In the genomic region with DNA sequence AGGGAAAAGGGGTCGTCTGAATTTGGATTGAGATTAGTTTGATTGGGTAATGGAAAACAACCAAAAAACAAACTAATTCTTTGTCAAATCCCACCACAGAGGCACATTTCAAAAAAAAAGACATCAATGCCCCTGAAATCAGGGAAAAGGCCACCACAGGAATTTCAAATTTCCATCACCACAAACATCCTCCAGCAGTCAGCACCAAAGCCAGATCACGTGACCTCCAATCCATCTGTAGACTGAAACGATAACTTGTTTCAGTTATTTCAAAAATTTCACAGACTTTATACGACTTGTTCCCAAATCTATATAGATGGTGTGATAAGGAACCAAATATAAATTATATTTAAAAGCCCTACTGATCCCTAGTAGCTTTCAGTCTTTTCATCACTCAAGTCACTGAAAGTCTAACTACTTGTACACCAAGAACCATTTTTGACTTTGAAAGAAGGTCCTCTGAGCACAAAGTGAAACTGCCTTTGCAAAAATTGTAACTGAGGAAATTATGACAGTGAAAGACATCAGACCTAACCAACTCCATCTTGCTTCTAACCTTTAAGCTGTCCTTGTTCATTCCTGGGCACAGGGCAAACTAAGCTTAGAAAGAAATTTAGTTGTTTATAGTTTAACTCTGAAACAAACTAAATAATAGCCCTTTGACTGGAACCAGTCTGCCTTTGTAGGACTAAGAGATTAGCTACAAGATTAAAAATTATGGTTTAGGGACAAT, we compare ENCODE assay signal across 1 cellular context.
TF ChIP-seq lines count a peak whose summit lies in the region.

No MANE protein-coding gene starts in this region.

TF ChIP-seq in HepG2, 621 proteins besides CTCF, POLR2A, EP300 and RAD21:
- no peak for TF ChIP-seq SOX13 (IDR thresholded peaks at IDR 0.05)
- no peak for TF ChIP-seq SOX13 (CRISPR knock-in tag; conservative IDR thresholded peaks at IDR 0.05 in 1 of 2, IDR thresholded peaks at IDR 0.05 in 1 of 2)
- TF ChIP-seq, protein P1, sequence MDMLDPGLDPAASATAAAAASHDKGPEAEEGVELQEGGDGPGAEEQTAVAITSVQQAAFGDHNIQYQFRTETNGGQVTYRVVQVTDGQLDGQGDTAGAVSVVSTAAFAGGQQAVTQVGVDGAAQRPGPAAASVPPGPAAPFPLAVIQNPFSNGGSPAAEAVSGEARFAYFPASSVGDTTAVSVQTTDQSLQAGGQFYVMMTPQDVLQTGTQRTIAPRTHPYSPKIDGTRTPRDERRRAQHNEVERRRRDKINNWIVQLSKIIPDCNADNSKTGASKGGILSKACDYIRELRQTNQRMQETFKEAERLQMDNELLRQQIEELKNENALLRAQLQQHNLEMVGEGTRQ (IDR thresholded peaks at IDR 0.05; ENCODE audit: low read depth, low read length), result peak; percentile 59
- TF ChIP-seq, protein P1 (CRISPR knock-in tag; IDR thresholded peaks at IDR 0.05; ENCODE audit: borderline replicate concordance), result no peak
- peak; percentile 74 for TF ChIP-seq RAD51 (IDR thresholded peaks at IDR 0.05; ENCODE audit: borderline replicate concordance)
- no peak for TF ChIP-seq RBM22 (optimal IDR thresholded peaks at IDR 0.05; ENCODE audit: low read length)
